ENCODE assay signal across 17 cellular contexts in the genomic region with DNA sequence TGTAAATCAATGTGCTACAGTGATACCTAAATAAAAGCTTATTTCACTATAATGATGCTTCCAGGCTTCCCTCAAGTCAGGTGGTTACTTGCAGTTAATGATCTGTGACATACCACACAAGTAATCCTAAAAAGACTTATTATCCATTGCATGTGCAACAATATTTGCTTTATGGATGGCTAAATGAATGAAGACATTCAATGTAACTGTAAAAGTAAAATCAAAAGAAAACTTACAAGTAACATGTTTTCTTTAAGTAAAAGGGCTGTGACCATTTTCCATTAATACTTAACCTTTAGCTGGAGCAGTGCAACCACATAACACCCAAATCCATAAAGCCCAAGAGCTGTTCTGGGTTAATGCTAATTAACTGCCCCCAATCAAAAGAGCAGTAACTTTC.
"Had no signal": no experiment of that assay in that cellular context is flagged by ENCODE, and none has a peak within 500 bp of the region (broad histone marks: within the 10 kb centered on the region; RNA-seq: fewer than 3 reads in every experiment).

No MANE protein-coding gene starts in this region.

- H3K4me3 Mint-ChIP-seq: immature natural killer cell; naive thymus-derived CD4-positive, alpha-beta T cell; type B pancreatic cell had no signal

- DNase-seq: effector memory CD4-positive, alpha-beta T cell; gastrocnemius medialis; immature natural killer cell; left cardiac atrium; left ventricle myocardium superior; naive thymus-derived CD4-positive, alpha-beta T cell; ovary; right cardiac atrium; small intestine; stimulated activated CD4-positive, alpha-beta T cell treated with anti-CD3 and anti-CD28 coated beads, Interleukin-12 subunit alpha, Interleukin-12 subunit beta, amount 100 ng/mL, for 4 hours; stimulated activated naive CD4-positive, alpha-beta T cell treated with Interleukin-2 at 50 U/mL for 16 hours; thyroid gland had no signal

- ATAC-seq: esophagus mucosa; gastrocnemius medialis; left cardiac atrium; left ventricle myocardium superior; naive thymus-derived CD4-positive, alpha-beta T cell; right cardiac atrium had no signal

- H3K27me3 Mint-ChIP-seq: naive thymus-derived CD4-positive, alpha-beta T cell; type B pancreatic cell had no signal

- H3K27ac Mint-ChIP-seq: immature natural killer cell; naive thymus-derived CD4-positive, alpha-beta T cell; type B pancreatic cell had no signal

- FAIRE-seq: endometrium, keratinocyte, small intestine, urothelium cell line had no signal
